Comparison of ENCODE assay signal across 10 cellular contexts in genomic region chr21:14863745-14864210, GRCh38.
DNase-seq lines count a peak whose midpoint lies in the region; ATAC-seq and TF ChIP-seq lines count a peak whose summit lies in the region.
"Had no signal": no experiment of that assay in that cellular context is flagged by ENCODE, and none has a peak within 500 bp of the region (broad histone marks: within the 10 kb centered on the region; RNA-seq: fewer than 3 reads in every experiment).

No MANE protein-coding gene starts in this region.

- H3K4me3 ChIP-seq in fibroblast of mammary gland (ENCODE audit: control insufficient read depth, low read depth, low read length) = no peak overlapping the region

- H3K9me3 Mint-ChIP-seq in activated naive CD4-positive, alpha-beta T cell treated with anti-CD3 and anti-CD28 coated beads, Interleukin-2, amount 50 U/mL, for 72 hours = peaks cover 0 to 6% of the 10 kb centered on the region in 2 donors
- H3K9me3 Mint-ChIP-seq: activated CD4-positive, alpha-beta memory T cell treated with anti-CD3 and anti-CD28 coated beads for 36 hours had no signal

- ATAC-seq in omental fat pad (ENCODE audit: low FRiP score) (peak; percentile 23), HG02870 (IDR thresholded peaks at IDR 0.05; ENCODE audit: unreplicated experiment) (no peak), HG03565 (IDR thresholded peaks at IDR 0.05; ENCODE audit: unreplicated experiment) (no peak)
- ATAC-seq in activated naive CD4-positive, alpha-beta T cell treated with anti-CD3 and anti-CD28 coated beads, Interleukin-2, amount 50 U/mL, for 72 hours = no peak

- no peak overlapping the region for H3K27ac Mint-ChIP-seq in activated naive CD4-positive, alpha-beta T cell treated with anti-CD3 and anti-CD28 coated beads, Interleukin-2, amount 50 U/mL, for 72 hours
- H3K27ac Mint-ChIP-seq: activated CD4-positive, alpha-beta memory T cell treated with anti-CD3 and anti-CD28 coated beads for 36 hours had no signal

- H3K36me3 Mint-ChIP-seq in activated naive CD4-positive, alpha-beta T cell treated with anti-CD3 and anti-CD28 coated beads, Interleukin-2, amount 50 U/mL, for 72 hours = peaks cover 0 to 10% of the 10 kb centered on the region in 2 donors
- H3K36me3 Mint-ChIP-seq: activated CD4-positive, alpha-beta memory T cell treated with anti-CD3 and anti-CD28 coated beads for 36 hours had no signal

- DNase-seq in CD1c-positive myeloid dendritic cell (ENCODE audit: extremely low spot score) (peak; percentile 46), OCI-M1 (lab: John Stamatoyannopoulos, UW) (peak; percentile 52), fibroblast of mammary gland (ENCODE audit: low read depth) (peak; percentile 30), omental fat pad (ENCODE audit: low spot score) (no peak), NCI-H1436 (lab: John Stamatoyannopoulos, UW) (no peak)
- DNase-seq in activated naive CD4-positive, alpha-beta T cell treated with anti-CD3 and anti-CD28 coated beads, Interleukin-2, amount 50 U/mL, for 72 hours (ENCODE audit: low spot score in 2 of 2) = no peak
- DNase-seq: T-helper 9 cell had no signal

- TF ChIP-seq CTCF in fibroblast of mammary gland (conservative IDR thresholded peaks at IDR 0.05; ENCODE audit: control insufficient read depth, insufficient read depth, low read depth, low read length) (no peak), omental fat pad (IDR thresholded peaks at IDR 0.05) (no peak)

Comparison
In these comparisons a context has a peak if more than half of its experiments do, and no peak if none do; other contexts are left out.
1. DNase-seq: peak in CD1c-positive myeloid dendritic cell (single experiment), OCI-M1 (single experiment) and fibroblast of mammary gland (single experiment); none in omental fat pad (single experiment), activated naive CD4-positive, alpha-beta T cell treated with anti-CD3 and anti-CD28 coated beads, Interleukin-2, amount 50 U/mL, for 72 hours (0 of 2) and NCI-H1436 (single experiment).